Comparison of ENCODE assay signal across 1 cellular context in genomic region chr12:116601524-116601923, GRCh38.
TF ChIP-seq lines count a peak whose summit lies in the region.

No MANE protein-coding gene starts in this region.

TF ChIP-seq in K562, 482 proteins besides CTCF, POLR2A, EP300 and RAD21 (continued from another document and continues in another):
- TF ChIP-seq MGA (IDR thresholded peaks at IDR 0.05) (no peak), HMBOX1 (IDR thresholded peaks at IDR 0.05) (peak; percentile 48; the same call in 1 of the 2 replicates), SMARCE1 (IDR thresholded peaks at IDR 0.05) (peak; percentile 24; the same call in 1 of the 2 replicates), NFATC3 (IDR thresholded peaks at IDR 0.05) (no peak), THRAP3 (IDR thresholded peaks at IDR 0.05; ENCODE audit: borderline replicate concordance) (no peak), ZFP36 (IDR thresholded peaks at IDR 0.05; ENCODE audit: low read depth, low read length, partially characterized antibody) (no peak), ZFP91 (CRISPR knock-in tag; IDR thresholded peaks at IDR 0.05) (no peak), ATF3 (IDR thresholded peaks at IDR 0.05) (peak; percentile 83), ATF3 (CRISPR knock-in tag; conservative IDR thresholded peaks at IDR 0.05) (no peak), ZNF124 (CRISPR knock-in tag; IDR thresholded peaks at IDR 0.05) (no peak), DACH1 (IDR thresholded peaks at IDR 0.05; ENCODE audit: partially characterized antibody) (no peak), E2F3 (CRISPR knock-in tag; IDR thresholded peaks at IDR 0.05) (no peak), CREB3L1 (IDR thresholded peaks at IDR 0.05; ENCODE audit: borderline replicate concordance, low read depth) (no peak), THRA (IDR thresholded peaks at IDR 0.05) (no peak), KDM4B (IDR thresholded peaks at IDR 0.05; ENCODE audit: borderline replicate concordance in 2 of 2, low read depth in 1 of 2) (no peak), ARID3A (IDR thresholded peaks at IDR 0.05; ENCODE audit: borderline replicate concordance, low read depth, low read length) (no peak), CCNT2 (IDR thresholded peaks at IDR 0.05; ENCODE audit: borderline replicate concordance, extremely low read depth, insufficient read length, low read depth, low read length) (no peak), MIER1 (IDR thresholded peaks at IDR 0.05; ENCODE audit: low read depth) (no peak), DEAF1 (CRISPR knock-in tag; IDR thresholded peaks at IDR 0.05) (no peak), MTA1 (IDR thresholded peaks at IDR 0.05; ENCODE audit: borderline replicate concordance) (no peak), CBX1 (IDR thresholded peaks at IDR 0.05; ENCODE audit: low read depth) (no peak), ZKSCAN3 (CRISPR knock-in tag; IDR thresholded peaks at IDR 0.05) (no peak), SNAPC5 (CRISPR knock-in tag; IDR thresholded peaks at IDR 0.05) (no peak), SMARCA4 (IDR thresholded peaks at IDR 0.05) (0 out of 2 replicates have a peak, but pooled peaks have one; percentile 38), CBFA2T3 (IDR thresholded peaks at IDR 0.05) (peak; percentile 59), NFYB (IDR thresholded peaks at IDR 0.05; ENCODE audit: extremely low read depth, insufficient read length) (no peak), FOXP1 (CRISPR knock-in tag; IDR thresholded peaks at IDR 0.05) (no peak), MTA3 (IDR thresholded peaks at IDR 0.05; ENCODE audit: borderline replicate concordance) (no peak), JUND (IDR thresholded peaks at IDR 0.05; ENCODE audit: borderline replicate concordance, low read depth, low read length) (peak; percentile 82), JUND (tag; IDR thresholded peaks at IDR 0.05; ENCODE audit: borderline replicate concordance, low read depth, low read length) (peak; percentile 40; the same call in 1 of the 3 replicates), ZNF764 (CRISPR knock-in tag; IDR thresholded peaks at IDR 0.05; ENCODE audit: low read depth) (no peak), RUNX1 (IDR thresholded peaks at IDR 0.05; ENCODE audit: low read depth) (no peak), DPF2 (IDR thresholded peaks at IDR 0.05) (peak; percentile 50; the same call in 1 of the 2 replicates), FOSL1 (tag; conservative IDR thresholded peaks at IDR 0.05) (peak; percentile 88), BACH1 (tag; IDR thresholded peaks at IDR 0.05) (no peak), ZBTB7A (IDR thresholded peaks at IDR 0.05; ENCODE audit: borderline replicate concordance, control insufficient read depth, low read depth, low read length) (peak; percentile 41; the same call in 1 of the 2 replicates), ZNF224 (CRISPR knock-in tag; IDR thresholded peaks at IDR 0.05) (no peak), JUN (IDR thresholded peaks at IDR 0.05; ENCODE audit: borderline replicate concordance, low read depth, low read length) (peak; percentile 78; the same call in 1 of the 2 replicates), JUN (CRISPR knock-in tag; IDR thresholded peaks at IDR 0.05; ENCODE audit: borderline replicate concordance) (no peak), ZNF444 (CRISPR knock-in tag; IDR thresholded peaks at IDR 0.05) (no peak), FOXK2 (conservative IDR thresholded peaks at IDR 0.05 in 1 of 2, IDR thresholded peaks at IDR 0.05 in 1 of 2; ENCODE audit: low read depth in 2 of 2) (no peak), EHMT2 (IDR thresholded peaks at IDR 0.05) (no peak)
